Comparison of ENCODE assay signal across 9 cellular contexts in genomic region chr10:95266674-95267095, GRCh38. TPM values are rescaled to one million over a fixed set of nuclear protein-coding genes. Genes with fewer than 3 reads are reported as not detected.
DNase-seq lines count a peak whose midpoint lies in the region; ATAC-seq and TF ChIP-seq lines count a peak whose summit lies in the region.
"Had no signal": no experiment of that assay in that cellular context is flagged by ENCODE, and none has a peak within 500 bp of the region (broad histone marks: within the 10 kb centered on the region; RNA-seq: fewer than 3 reads in every experiment).

No MANE protein-coding gene starts in this region.

- TF ChIP-seq CTCF in PC-9 (conservative IDR thresholded peaks at IDR 0.05) (no peak), parathyroid adenoma (IDR thresholded peaks at IDR 0.05) (no peak)

- in situ Hi-C loops in ACHN (cut with HindIII; ENCODE audit: low pct_ligation_motif_present, low pct_unique_long_range_greater_than_20kb, low sequenced_read_pairs): no loop called here

- no TSS peak for BruUV-seq in PC-9 (replicated peaks; lab: Mats Ljungman, UMichigan)

- H3K9me3 ChIP-seq in PC-9 (ENCODE audit: insufficient read depth, low read depth) (no peaks in the 10 kb centered on the region), parathyroid adenoma (ENCODE audit: control insufficient read depth, low read length) (no peaks in the 10 kb centered on the region)

- H3K27me3 ChIP-seq in PC-9 (ENCODE audit: insufficient read depth, low read depth) (no peaks in the 10 kb centered on the region), parathyroid adenoma (ENCODE audit: control insufficient read depth, insufficient read depth, low read length) (no peaks in the 10 kb centered on the region)

- H4K20me1 ChIP-seq in PC-9 (ENCODE audit: insufficient read depth): no peaks in the 10 kb centered on the region

- H3K79me2 ChIP-seq in PC-9 (ENCODE audit: low read depth) (peaks cover 10% of the 10 kb centered on the region; the same call in 1 of the 2 replicates), parathyroid adenoma (peaks cover 5% of the 10 kb centered on the region)

- intact Hi-C loops in PC-9 (cut with micrococcal nuclease; ENCODE audit: unreplicated experiment): loop anchor here (2.0 kb wide), 1 partner anchor 142 kb away; no protein-coding TSS in a partner anchor

- ATAC-seq in GM19023 (IDR thresholded peaks at IDR 0.05; ENCODE audit: unreplicated experiment) (peak; percentile 75), HG03159 (IDR thresholded peaks at IDR 0.05; ENCODE audit: unreplicated experiment) (peak; percentile 94)

- CTCF ChIA-PET in PC-9 (lab: Charles Lee): no interaction called here

- no peak overlapping the region for H2AFZ ChIP-seq in PC-9
- no peak overlapping the region for H2AFZ ChIP-seq in parathyroid adenoma

- H3K36me3 ChIP-seq in PC-9 (ENCODE audit: low read depth): peaks cover 5% of the 10 kb centered on the region; the same call in 1 of the 2 replicates
- no peaks in the 10 kb centered on the region for H3K36me3 ChIP-seq in parathyroid adenoma (ENCODE audit: control insufficient read depth, insufficient read depth, low read length)

- H3K27ac ChIP-seq in PC-9 (peak overlapping the region; percentile 97), parathyroid adenoma (peak overlapping the region; percentile 74)

- peaks cover 60% of the 10 kb centered on the region for H3K4me1 ChIP-seq in PC-9 (replicated peaks; ENCODE audit: insufficient read depth)
- peaks cover 21% of the 10 kb centered on the region for H3K4me1 ChIP-seq in parathyroid adenoma

- POLR2A ChIA-PET in PC-9 (lab: Charles Lee; ENCODE audit: unreplicated experiment): no interaction called here

- H3K9me2 ChIP-seq in PC-9 (ENCODE audit: insufficient read depth): no peaks in the 10 kb centered on the region

- no peak overlapping the region for H3K9ac ChIP-seq in parathyroid adenoma

- peaks cover 56% of the 10 kb centered on the region for H3F3A ChIP-seq in PC-9 (ENCODE audit: insufficient read depth, low read depth)

- peak overlapping the region; percentile 67 for H3K4me2 ChIP-seq in PC-9
- peak overlapping the region; percentile 54 for H3K4me2 ChIP-seq in parathyroid adenoma (ENCODE audit: low read length)

- DNase-seq in ACHN (peak; percentile 91), PC-9 (peak in 1 of 2 experiments; percentile 97), fibroblast of gingiva (ENCODE audit: low read depth) (peak; percentile 45), globus pallidus (ENCODE audit: low spot score) (no peak)
- DNase-seq in stimulated activated CD4-positive, alpha-beta T cell treated with anti-CD3 and anti-CD28 coated beads, Interleukin-4, amount 100 ng/mL, for 24 hours: no peak
- DNase-seq: activated naive CD8-positive, alpha-beta T cell treated with anti-CD3 and anti-CD28 coated beads, Interleukin-2, amount 10 ng/mL, durations not matched to agents 7 days and 5 days had no signal

- H3K4me3 ChIP-seq in PC-9 (no peak overlapping the region), parathyroid adenoma (ENCODE audit: low read depth, low read length) (peak overlapping the region; percentile 43)

RNA-seq across cellular contexts. Expression of gene PDLIM1, which starts 24.1 kb away (rescaled TPM):
- 202 and 215 TPM in 2 replicates for total RNA-seq in PC-9 (2021)

Comparison
In these comparisons a context has a peak if more than half of its experiments do, and no peak if none do; other contexts are left out.
1. DNase-seq: peak in ACHN (single experiment) and fibroblast of gingiva (single experiment); none in stimulated activated CD4-positive, alpha-beta T cell treated with anti-CD3 and anti-CD28 coated beads, Interleukin-4, amount 100 ng/mL, for 24 hours (single experiment) and globus pallidus (single experiment).